Comparison of ENCODE assay signal across 9 cellular contexts in genomic region chr14:69259531-69260245, GRCh38. TPM values are rescaled to one million over a fixed set of nuclear protein-coding genes. Genes with fewer than 3 reads are reported as not detected.
DNase-seq lines count a peak whose midpoint lies in the region; ATAC-seq and TF ChIP-seq lines count a peak whose summit lies in the region.
"Had no signal": no experiment of that assay in that cellular context is flagged by ENCODE, and none has a peak within 500 bp of the region (broad histone marks: within the 10 kb centered on the region; RNA-seq: fewer than 3 reads in every experiment).

Gene GALNT16 (plus strand): TSS chr14:69260158. CDS start chr14:69260291, 133 bp downstream.

- in situ Hi-C loops in ACHN (cut with HindIII; ENCODE audit: low pct_ligation_motif_present, low pct_unique_long_range_greater_than_20kb, low sequenced_read_pairs), result no loop called here

- no peaks in the 10 kb centered on the region for H3K36me3 Mint-ChIP-seq in nephron progenitor cell (ENCODE audit: low read depth)

- H3K27ac ChIP-seq in SK-N-MC, result no peak within 1 kb of the TSS
- no peak within 1 kb of the TSS for H3K27ac ChIP-seq in fibroblast of lung (ENCODE audit: insufficient read depth, low read length)

- DNase-seq in ACHN (peak; percentile 22), SK-N-MC (ENCODE audit: low read depth, low spot score) (no peak), fibroblast of lung (ENCODE audit: low read depth in 2 of 2) (peak in 1 of 2 donors; percentile 42), nephron progenitor cell (peak; percentile 75), NCI-H1048 (lab: John Stamatoyannopoulos, UW) (no peak)
- no peak for DNase-seq in stimulated activated CD4-positive, alpha-beta T cell treated with anti-CD3 and anti-CD28 coated beads, Interleukin-2, amount 100 ng/mL, for 48 hours

- H3K9ac ChIP-seq in SK-N-MC (ENCODE audit: insufficient read length) (no peak within 1 kb of the TSS), fibroblast of lung (ENCODE audit: insufficient read depth, low read length) (peak within 1 kb of the TSS; percentile 70)

- H2AFZ ChIP-seq in fibroblast of lung (ENCODE audit: low read length), result peak within 1 kb of the TSS; percentile 78

- no peak for TF ChIP-seq CTCF in GM12875 (IDR thresholded peaks at IDR 0.05; ENCODE audit: borderline replicate concordance, insufficient read depth, low read depth, low read length)
- TF ChIP-seq CTCF in fibroblast of lung (conservative IDR thresholded peaks at IDR 0.05 in 1 of 2, IDR thresholded peaks at IDR 0.05 in 1 of 2; ENCODE audit: low read depth in 1 of 2, low read length in 2 of 2), result peak in 1 of 2 donors; percentile 29
- peak; percentile 40 for TF ChIP-seq CTCF in nephron progenitor cell (IDR thresholded peaks at IDR 0.05)

- peaks cover 29% of the 10 kb centered on the region for H3K4me1 Mint-ChIP-seq in nephron progenitor cell

- no peak within 1 kb of the TSS for H3K27ac Mint-ChIP-seq in nephron progenitor cell

- peaks cover 9% of the 10 kb centered on the region for H3K27me3 ChIP-seq in fibroblast of lung (ENCODE audit: control insufficient read depth, insufficient read depth, low read length)

- ATAC-seq in GM18502 (IDR thresholded peaks at IDR 0.05; ENCODE audit: poor library complexity, unreplicated experiment), result no peak
- ATAC-seq: HCT116 had no signal

- peaks cover 23% of the 10 kb centered on the region for H3K4me1 ChIP-seq in fibroblast of lung (ENCODE audit: control insufficient read depth, extremely low read depth, insufficient read depth, low read length)

- no peaks in the 10 kb centered on the region for H3K9me3 Mint-ChIP-seq in nephron progenitor cell

- H3K4me3 Mint-ChIP-seq in nephron progenitor cell, result peak within 1 kb of the TSS; percentile 84

- no peaks in the 10 kb centered on the region for H3K9me3 ChIP-seq in SK-N-MC (ENCODE audit: low read depth, low read length)
- H3K9me3 ChIP-seq in fibroblast of lung (ENCODE audit: control insufficient read depth, insufficient read depth, low read depth, low read length), result no peaks in the 10 kb centered on the region

- H3K79me2 ChIP-seq in fibroblast of lung (ENCODE audit: control insufficient read depth, insufficient read depth, low read length), result no peaks in the 10 kb centered on the region

- peaks cover 86% of the 10 kb centered on the region for H3K27me3 Mint-ChIP-seq in nephron progenitor cell (ENCODE audit: low read depth, poor library complexity)

- H3K4me3 ChIP-seq in GM12875 (ENCODE audit: low read depth, low read length) (peak within 1 kb of the TSS; percentile 42), SK-N-MC (peak within 1 kb of the TSS; percentile 68), fibroblast of lung (replicated peaks in 1 of 4; ENCODE audit: control extremely low read depth in 1 of 4, insufficient read depth in 1 of 4, low read depth in 3 of 4, low read length in 4 of 4) (peak within 1 kb of the TSS; percentile 37 to 72 (median 59))

- no peaks in the 10 kb centered on the region for H4K20me1 ChIP-seq in fibroblast of lung (ENCODE audit: control insufficient read depth, extremely low read depth, insufficient read depth, low read length)

- H3K4me2 ChIP-seq in fibroblast of lung (ENCODE audit: extremely low read depth, insufficient read depth, low read length), result peak within 1 kb of the TSS; percentile 89

- no peaks in the 10 kb centered on the region for H3K36me3 ChIP-seq in SK-N-MC (ENCODE audit: insufficient read depth, low read length)
- H3K36me3 ChIP-seq in fibroblast of lung (ENCODE audit: control insufficient read depth, insufficient read depth, low read length), result no peaks in the 10 kb centered on the region

RNA-seq across cellular contexts. Expression of gene GALNT16, which starts in this region (rescaled TPM):
- total RNA-seq in fibroblast of lung, result 8.5 and 9.6 TPM in 2 replicates
- polyA plus RNA-seq in fibroblast of lung, result 8.1 and 27.7 TPM in 2 replicates
- 8.0 and 24.0 TPM in 2 replicates for polyA plus RNA-seq in fibroblast of lung (2012)
- 10.7 and 32.2 TPM in 2 replicates for polyA minus RNA-seq in fibroblast of lung (ENCODE audit: low replicate concordance)

Comparison
In these comparisons a context has a peak if more than half of its experiments do, and no peak if none do; other contexts are left out.
1. DNase-seq: peak in ACHN (single experiment) and nephron progenitor cell (single experiment); none in SK-N-MC (single experiment), NCI-H1048 (single experiment) and stimulated activated CD4-positive, alpha-beta T cell treated with anti-CD3 and anti-CD28 coated beads, Interleukin-2, amount 100 ng/mL, for 48 hours (0 of 2).
2. Peak in every context shown above with its lines, with median percentiles within 50 percentile points of each other: H3K4me3 ChIP-seq.